ENCODE assay signal across 25 cellular contexts in the genomic region with DNA sequence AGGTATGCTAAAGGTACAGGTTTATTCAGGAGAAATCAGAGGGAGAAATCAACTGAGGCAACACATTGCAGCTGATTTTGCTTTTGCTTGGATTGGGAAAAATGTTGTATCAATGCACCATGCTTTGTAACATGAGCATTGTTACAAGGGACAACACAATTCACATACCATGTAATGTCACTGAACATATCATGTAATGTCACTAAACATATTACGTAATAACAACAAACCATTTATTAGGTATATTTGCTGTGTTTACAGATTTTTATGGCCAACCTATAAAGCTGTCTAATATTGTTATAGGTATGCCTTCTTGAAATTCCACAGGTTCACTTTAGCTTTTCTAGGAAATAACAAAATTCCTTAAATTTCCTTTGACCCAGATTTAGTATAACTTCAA.
"Had no signal": no experiment of that assay in that cellular context is flagged by ENCODE, and none has a peak within 500 bp of the region (broad histone marks: within the 10 kb centered on the region; RNA-seq: fewer than 3 reads in every experiment).

No MANE protein-coding gene starts in this region.

- H3K9me3 ChIP-seq: esophagus squamous epithelium, gastrocnemius medialis, left lung, lower lobe of right lung, mucosa of descending colon had no signal

- H3K27me3 ChIP-seq: dorsolateral prefrontal cortex, esophagus squamous epithelium, gastrocnemius medialis, heart right ventricle, left lung had no signal

- H3K36me3 ChIP-seq: esophagus squamous epithelium, gastrocnemius medialis, heart right ventricle, left lung, lower lobe of right lung had no signal

- ATAC-seq: esophagus mucosa, gastrocnemius medialis, heart right ventricle, left cardiac atrium, left lung, left ventricle myocardium superior, lower lobe of right lung, mucosa of descending colon had no signal

- FAIRE-seq: colon, islet of Langerhans, keratinocyte had no signal

- DNase-seq: dermis blood vessel endothelial cell; dorsolateral prefrontal cortex; effector CD4-positive, alpha-beta T cell; effector memory CD4-positive, alpha-beta T cell; erythroblast; esophagus squamous epithelium; foreskin fibroblast; foreskin melanocyte; gastrocnemius medialis; glutamatergic neuron; head of caudate nucleus; heart right ventricle; hippocampal formation; left cardiac atrium; left lung; left ventricle myocardium superior; lower lobe of right lung; mesenchymal stem cell; mucosa of descending colon had no signal

- H3K4me3 ChIP-seq: coronary artery, dorsolateral prefrontal cortex, esophagus squamous epithelium, gastrocnemius medialis, heart right ventricle, left lung, lower lobe of right lung, mucosa of descending colon had no signal

- H3K27ac ChIP-seq: coronary artery, dorsolateral prefrontal cortex, epithelial cell of prostate, esophagus squamous epithelium, gastrocnemius medialis, heart right ventricle, left lung, lower lobe of right lung had no signal
